Comparison of ENCODE assay signal across 1 cellular context in the genomic region with DNA sequence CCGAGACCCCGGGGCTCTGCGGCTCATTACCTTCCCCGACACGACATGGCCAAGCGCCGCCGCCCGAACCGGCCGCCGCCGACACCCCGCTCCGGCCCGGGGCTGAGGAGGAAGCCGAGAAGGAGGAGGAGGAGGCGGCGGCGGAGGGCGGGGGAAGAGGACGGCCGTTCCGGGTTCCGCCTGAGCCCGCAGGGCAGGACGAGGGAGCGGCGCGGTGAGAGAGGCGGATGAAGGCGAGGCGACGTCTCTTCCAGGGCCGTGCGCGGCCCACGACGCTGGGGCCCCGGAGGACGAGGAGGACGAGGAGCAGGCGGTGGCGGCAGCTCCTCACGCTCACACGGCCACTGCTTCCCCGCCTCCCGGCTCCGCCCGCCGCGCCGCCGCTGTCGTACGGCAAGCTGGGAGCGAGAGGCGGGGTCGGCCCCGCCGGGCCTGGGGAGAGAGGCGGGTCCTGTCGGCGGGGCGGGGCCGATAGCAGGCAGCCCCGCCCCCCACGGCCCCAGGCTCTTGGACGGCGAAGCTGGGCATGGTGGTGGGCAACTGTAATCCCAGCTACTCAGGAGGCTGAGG.
TF ChIP-seq lines count a peak whose summit lies in the region.

No MANE protein-coding gene starts in this region.

TF ChIP-seq in endothelial cell of umbilical vein, 7 proteins besides CTCF, POLR2A, EP300 and RAD21:
- TF ChIP-seq POLR2AphosphoS5 (IDR thresholded peaks at IDR 0.05; ENCODE audit: insufficient read depth, low read depth, low read length) = peak; percentile 40
